In genomic region chr7:50229964-50230363, GRCh38 we compare ENCODE assay signal across 10 cellular contexts.
DNase-seq lines count a peak whose midpoint lies in the region; ATAC-seq and TF ChIP-seq lines count a peak whose summit lies in the region.
"Had no signal": no experiment of that assay in that cellular context is flagged by ENCODE, and none has a peak within 500 bp of the region (broad histone marks: within the 10 kb centered on the region; RNA-seq: fewer than 3 reads in every experiment).

No MANE protein-coding gene starts in this region.

- DNase-seq in DMS 273 treated with DMSO at 0.1 percent for 48 hours (lab: John Stamatoyannopoulos, UW) (peak; percentile 9), WERI-Rb-1 (no peak), lung (ENCODE audit: low spot score) (no peak), SK-N-DZ (ENCODE audit: low spot score) (no peak), HPDE6-E6E7 (ENCODE audit: extremely low spot score) (no peak), hepatic stellate cell (ENCODE audit: low spot score) (no peak), foreskin melanocyte (no peak)
- DNase-seq: activated T-cell treated with anti-CD3 and anti-CD28 coated beads, Interleukin-2, amount 50 U/mL, for 48 hours; GOT3 had no signal

- 81 to 91% methylated on average over 3 of the region's 3 CpGs for WGBS in lung, 2 donors

- TF ChIP-seq CTCF in WERI-Rb-1 (IDR thresholded peaks at IDR 0.05; ENCODE audit: low read depth, low read length) (peak; percentile 46), lung (IDR thresholded peaks at IDR 0.05; ENCODE audit: control extremely low read depth, extremely low read depth) (peak; percentile 6)

- TF ChIP-seq EP300 in Ishikawa (IDR thresholded peaks at IDR 0.05; ENCODE audit: borderline replicate concordance): no peak

- no peak for ATAC-seq in lung (ENCODE audit: insufficient read depth, low FRiP score)

- H3K4me1 ChIP-seq in lung (ENCODE audit: control insufficient read depth in 2 of 2, insufficient read depth in 2 of 2, low read length in 2 of 2): no peaks in the 10 kb centered on the region

- TF ChIP-seq RAD21 in Ishikawa (IDR thresholded peaks at IDR 0.05; ENCODE audit: low read depth): peak; percentile 13; the same call in 1 of the 2 replicates

- H3K27ac ChIP-seq in WERI-Rb-1: no peak overlapping the region
- H3K27ac ChIP-seq in lung (ENCODE audit: low read depth in 1 of 2, low read length in 1 of 2): no peak overlapping the region

- H3K4me3 ChIP-seq in WERI-Rb-1 (ENCODE audit: low read depth, low read length) (no peak overlapping the region), lung (no peak overlapping the region)

- H3K9me3 ChIP-seq in WERI-Rb-1 (ENCODE audit: severe bottlenecking) (no peaks in the 10 kb centered on the region), lung (ENCODE audit: control insufficient read depth in 2 of 2, insufficient read depth in 1 of 2, low read length in 1 of 2) (peaks cover 0 to 4% of the 10 kb centered on the region in 2 donors)

- H3K27me3 ChIP-seq in WERI-Rb-1 (ENCODE audit: insufficient read depth, low read depth, severe bottlenecking): no peaks in the 10 kb centered on the region
- H3K27me3 ChIP-seq in lung (ENCODE audit: control insufficient read depth, insufficient read depth): no peaks in the 10 kb centered on the region

- H3K36me3 ChIP-seq in WERI-Rb-1 (no peaks in the 10 kb centered on the region), lung (ENCODE audit: control insufficient read depth in 2 of 2, insufficient read depth in 2 of 2, low read length in 2 of 2) (no peaks in the 10 kb centered on the region)

TF ChIP-seq in Ishikawa, 13 proteins besides CTCF, POLR2A, EP300 and RAD21:
- no peak for TF ChIP-seq CREB1 (IDR thresholded peaks at IDR 0.05; ENCODE audit: low read depth)
- TF ChIP-seq TCF12 (IDR thresholded peaks at IDR 0.05; ENCODE audit: low read depth): no peak
- no peak for TF ChIP-seq ZBTB7A (IDR thresholded peaks at IDR 0.05; ENCODE audit: low read depth)
- no peak for TF ChIP-seq REST (IDR thresholded peaks at IDR 0.05; ENCODE audit: low read depth)
- no peak for TF ChIP-seq USF1 (IDR thresholded peaks at IDR 0.05)
- TF ChIP-seq NFIC (IDR thresholded peaks at IDR 0.05): no peak
- TF ChIP-seq TEAD4 (IDR thresholded peaks at IDR 0.05): no peak
- TF ChIP-seq CEBPB (IDR thresholded peaks at IDR 0.05): no peak
- TF ChIP-seq YY1 (IDR thresholded peaks at IDR 0.05; ENCODE audit: low read depth): no peak
- no peak for TF ChIP-seq FOXM1 (IDR thresholded peaks at IDR 0.05; ENCODE audit: borderline replicate concordance, low read depth)
- no peak for TF ChIP-seq MAX (IDR thresholded peaks at IDR 0.05)
